26 cellular contexts compared by ENCODE assay signal in genomic region chr6:128131036-128131435, GRCh38.
DNase-seq lines count a peak whose midpoint lies in the region; ATAC-seq and TF ChIP-seq lines count a peak whose summit lies in the region.
"Had no signal": no experiment of that assay in that cellular context is flagged by ENCODE, and none has a peak within 500 bp of the region (broad histone marks: within the 10 kb centered on the region; RNA-seq: fewer than 3 reads in every experiment).

No MANE protein-coding gene starts in this region.

- H2AK5ac ChIP-seq in IMR-90 (ENCODE audit: low read depth, low read length) = no peak overlapping the region; the same call in 1 of the 2 replicates

- peaks cover 22% of the 10 kb centered on the region for H3K4me1 Mint-ChIP-seq in MCF 10A (ENCODE audit: insufficient read depth, unreplicated experiment)

- H3K4me3 ChIP-seq in IMR-90 (ENCODE audit: insufficient read depth, low read depth, low read length) (no peak overlapping the region), BE2C (ENCODE audit: low read depth, low read length) (no peak overlapping the region)
- H3K4me3 ChIP-seq: BLaER1, body of pancreas, gastroesophageal sphincter, PC-9, uterus had no signal

- BruUV-seq in IMR-90 (replicated peaks; lab: Mats Ljungman, UMichigan) (no TSS peak), MCF 10A (replicated peaks; lab: Mats Ljungman, UMichigan) (no TSS peak)

- in situ Hi-C loops in IMR-90 (cut with MboI; ENCODE audit: low sequenced_read_pairs) = no loop called here

- H2AK9ac ChIP-seq in IMR-90 (replicated peaks; ENCODE audit: low read depth, low read length, poor library complexity) = no peak overlapping the region

- no peak overlapping the region for H2AFZ ChIP-seq in IMR-90 (replicated peaks; ENCODE audit: low read length, poor library complexity)
- H2AFZ ChIP-seq: PC-9 had no signal

- H3K9me1 ChIP-seq in IMR-90 (ENCODE audit: insufficient read depth, low read length) = 0 out of 2 replicates have a peak, but pooled peaks cover 6% of the 10 kb centered on the region

- H3K27me3 Mint-ChIP-seq in MCF 10A (ENCODE audit: insufficient read depth, unreplicated experiment) = no peaks in the 10 kb centered on the region
- H3K27me3 Mint-ChIP-seq: activated CD4-positive, alpha-beta memory T cell treated with anti-CD3 and anti-CD28 coated beads, Interleukin-2, amount 10 ng/mL, durations not matched to agents 7 days and 5 days had no signal

- peaks cover 6% of the 10 kb centered on the region for H3K36me3 Mint-ChIP-seq in MCF 10A (ENCODE audit: insufficient read depth, unreplicated experiment)

- no peak overlapping the region for H3K4ac ChIP-seq in IMR-90 (ENCODE audit: low read depth, low read length)

- WGBS in IMR-90 (ENCODE audit: extremely low coverage in 2 of 2, insufficient read length in 1 of 2), 2 experiments = no CpG with 5 or more reads among the region's 4 CpGs

- H4K5ac ChIP-seq in IMR-90 (ENCODE audit: low read depth, low read length) = peak overlapping the region; percentile 4; the same call in 1 of the 2 replicates

- DNase-seq in IMR-90 (no peak), midbrain (lab: John Stamatoyannopoulos, UW) (peak; percentile 22), sciatic nerve (ENCODE audit: low spot score) (no peak), BE2C (no peak), MCF 10A (ENCODE audit: unreplicated experiment) (no peak)
- DNase-seq in central memory CD4-positive, alpha-beta T cell = no peak
- DNase-seq: ACHN; activated CD4-positive, alpha-beta memory T cell treated with anti-CD3 and anti-CD28 coated beads, Interleukin-2, amount 10 ng/mL, durations not matched to agents 7 days and 5 days; activated CD8-positive, alpha-beta memory T cell treated with anti-CD3 and anti-CD28 coated beads, Interleukin-2, amount 50 U/mL, for 4 hours; activated naive CD4-positive, alpha-beta T cell treated with Interleukin-2 at 50 U/mL for 16 hours; body of pancreas; NCI-H1417; NCI-H2029 treated with DMSO at 0.1 percent for 48 hours; NCI-H2227 treated with DMSO at 0.1 percent for 48 hours; NCI-H526 treated with DMSO at 0.1 percent for 48 hours; occipital lobe; PC-9; small intestine; stimulated activated naive CD4-positive, alpha-beta T cell; uterus had no signal

- H3K9me3 Mint-ChIP-seq in MCF 10A (ENCODE audit: unreplicated experiment) = no peaks in the 10 kb centered on the region

- H3K27ac ChIP-seq in IMR-90 (ENCODE audit: insufficient read depth, low read length) = peak overlapping the region; percentile 20; the same call in 1 of the 2 replicates
- H3K27ac ChIP-seq in cingulate gyrus (ENCODE audit: low read depth, low read length) = peak overlapping the region; percentile 32
- H3K27ac ChIP-seq: BLaER1, body of pancreas, gastroesophageal sphincter, KMS-11, PC-9, uterus had no signal

- no peak overlapping the region for H4K91ac ChIP-seq in IMR-90 (ENCODE audit: insufficient read depth, low read depth, low read length)

- peaks cover 10% of the 10 kb centered on the region; the same call in 1 of the 2 replicates for H4K20me1 ChIP-seq in IMR-90 (ENCODE audit: insufficient read depth, low read length)
- H4K20me1 ChIP-seq: BLaER1 had no signal

- peaks cover 6 to 19% of the 10 kb centered on the region in 2 experiments; a peak in 3 of 4 replicates for H3K79me1 ChIP-seq in IMR-90 (ENCODE audit: low read depth in 1 of 2, low read length in 2 of 2)

- CTCF ChIA-PET in IMR-90 (lab: Yijun Ruan, JAX) = no interaction called here
- CTCF ChIA-PET in MCF 10A (lab: Yijun Ruan, JAX) = interaction anchor here (0.6 to 1.6 kb wide), 2 partner anchors 43 to 60 kb away, joined by 3 to 4 read pairs; no protein-coding TSS in a partner anchor

- dilution Hi-C loops in IMR-90 (cut with HindIII; ENCODE audit: low sequenced_read_pairs, unreplicated experiment) = no loop called here

- no peak for TF ChIP-seq POLR2A in IMR-90 (IDR thresholded peaks at IDR 0.05; ENCODE audit: low read depth, low read length)

- H3K4me3 Mint-ChIP-seq in MCF 10A (ENCODE audit: unreplicated experiment) = no peak overlapping the region
- H3K4me3 Mint-ChIP-seq: activated CD4-positive, alpha-beta memory T cell treated with anti-CD3 and anti-CD28 coated beads, Interleukin-2, amount 10 ng/mL, durations not matched to agents 7 days and 5 days; activated T-helper 1 cell treated with anti-CD3 and anti-CD28 coated beads, Interleukin-12 subunit alpha, Interleukin-12 subunit beta, Interleukin-2, Interleukin-4 antibody, amounts not matched to agents 30 ng/mL and 10 ng/mL and 1 ng/mL, durations not matched to agents 14 hours and 24 hours and 36 hours had no signal

- no peak overlapping the region for H2BK5ac ChIP-seq in IMR-90 (ENCODE audit: low read depth, low read length, poor library complexity, severe bottlenecking)

- TF ChIP-seq RAD21 in IMR-90 (IDR thresholded peaks at IDR 0.05; ENCODE audit: low read length) = no peak

- H3K9ac ChIP-seq in IMR-90 (ENCODE audit: low read depth, low read length) = no peak overlapping the region
- H3K9ac ChIP-seq: BLaER1, KMS-11 had no signal

- H3K36me3 ChIP-seq in IMR-90 (ENCODE audit: control insufficient read depth, insufficient read depth, low read length) = no peaks in the 10 kb centered on the region
- H3K36me3 ChIP-seq in BE2C = no peaks in the 10 kb centered on the region
- H3K36me3 ChIP-seq: BLaER1, gastroesophageal sphincter, uterus had no signal

- ATAC-seq in IMR-90 (ENCODE audit: low read depth) (no peak), sciatic nerve (peak; percentile 36)
- ATAC-seq: body of pancreas, gastroesophageal sphincter, left lobe of liver had no signal

- no peak overlapping the region for H2BK120ac ChIP-seq in IMR-90 (ENCODE audit: low read depth, low read length)

- H3K4me1 ChIP-seq in IMR-90 (ENCODE audit: control insufficient read depth, insufficient read depth, low read length) (peaks cover 6% of the 10 kb centered on the region), BE2C (0 out of 2 replicates have a peak, but pooled peaks cover 2% of the 10 kb centered on the region)
- H3K4me1 ChIP-seq: BLaER1, body of pancreas, uterus had no signal

- no peak overlapping the region for H4K8ac ChIP-seq in IMR-90 (ENCODE audit: low read depth in 2 of 2, low read length in 2 of 2)

- H3K27me3 ChIP-seq in IMR-90 (ENCODE audit: control insufficient read depth, insufficient read depth, low read length) (no peaks in the 10 kb centered on the region), BE2C (no peaks in the 10 kb centered on the region)
- H3K27me3 ChIP-seq: BLaER1, body of pancreas, gastroesophageal sphincter, uterus had no signal

- no peak overlapping the region for H3K56ac ChIP-seq in IMR-90 (ENCODE audit: extremely low read depth, insufficient read depth, low read length)

- TF ChIP-seq CTCF in IMR-90 (conservative IDR thresholded peaks at IDR 0.05; ENCODE audit: low read depth, low read length) = no peak
- TF ChIP-seq CTCF in BE2C (IDR thresholded peaks at IDR 0.05; ENCODE audit: low read depth, low read length) = no peak
- TF ChIP-seq CTCF in MCF 10A (IDR thresholded peaks at IDR 0.05; ENCODE audit: unreplicated experiment) = no peak

- H2BK15ac ChIP-seq in IMR-90 (ENCODE audit: low read depth, low read length) = no peak overlapping the region

- no peak overlapping the region for H3K27ac Mint-ChIP-seq in MCF 10A (ENCODE audit: low read depth, unreplicated experiment)
- H3K27ac Mint-ChIP-seq: activated CD4-positive, alpha-beta memory T cell treated with anti-CD3 and anti-CD28 coated beads, Interleukin-2, amount 10 ng/mL, durations not matched to agents 7 days and 5 days; activated T-helper 1 cell treated with anti-CD3 and anti-CD28 coated beads, Interleukin-12 subunit alpha, Interleukin-12 subunit beta, Interleukin-2, Interleukin-4 antibody, amounts not matched to agents 30 ng/mL and 10 ng/mL and 1 ng/mL, durations not matched to agents 14 hours and 24 hours and 36 hours had no signal

- H3K9me3 ChIP-seq in IMR-90 (ENCODE audit: control insufficient read depth, insufficient read depth, low read length) (no peaks in the 10 kb centered on the region), BE2C (no peaks in the 10 kb centered on the region)
- H3K9me3 ChIP-seq: BLaER1, body of pancreas, gastroesophageal sphincter, uterus had no signal

- POLR2A ChIA-PET in IMR-90 (lab: Charles Lee; ENCODE audit: unreplicated experiment) = no interaction called here
- POLR2A ChIA-PET in MCF 10A (lab: Yijun Ruan, JAX) = no interaction called here

- no peak overlapping the region for H2BK20ac ChIP-seq in IMR-90 (ENCODE audit: low read depth, low read length)

- intact Hi-C loops in IMR-90 (cut with micrococcal nuclease) = no loop called here
- intact Hi-C loops in sciatic nerve (cut with DNase I) = no loop called here
- intact Hi-C loops in MCF 10A (cut with micrococcal nuclease) = loop anchor here (10.0 kb wide), 1 partner anchor 384 kb away; no protein-coding TSS in a partner anchor

- H3K14ac ChIP-seq in IMR-90 (replicated peaks; ENCODE audit: low read depth, low read length) = no peak overlapping the region

- H3K23ac ChIP-seq in IMR-90 (ENCODE audit: low read depth, low read length) = 0 out of 2 replicates have a peak overlapping the region, but pooled peaks have one; percentile 5

- peak overlapping the region; percentile 23; the same call in 1 of the 2 replicates for H3K4me2 ChIP-seq in IMR-90 (ENCODE audit: low read depth, low read length)
- H3K4me2 ChIP-seq: BLaER1, KMS-11, PC-9 had no signal

- peak overlapping the region; percentile 65; the same call in 1 of the 2 replicates for H3K18ac ChIP-seq in IMR-90 (ENCODE audit: low read depth, low read length)

TF ChIP-seq in IMR-90, 13 proteins besides CTCF, POLR2A, EP300 and RAD21 (continues in another document):
- TF ChIP-seq RFX5 (IDR thresholded peaks at IDR 0.05; ENCODE audit: low read depth, low read length) = no peak
- TF ChIP-seq MAFK (IDR thresholded peaks at IDR 0.05; ENCODE audit: low read depth, low read length) = no peak
- no peak for TF ChIP-seq NFE2L2 (IDR thresholded peaks at IDR 0.05; ENCODE audit: low read depth, low read length)
- TF ChIP-seq ELK1 (IDR thresholded peaks at IDR 0.05; ENCODE audit: borderline replicate concordance, low read depth, low read length) = no peak
- no peak for TF ChIP-seq USF2 (IDR thresholded peaks at IDR 0.05; ENCODE audit: low read depth, low read length)
